18 cellular contexts compared by ENCODE assay signal in the genomic region with DNA sequence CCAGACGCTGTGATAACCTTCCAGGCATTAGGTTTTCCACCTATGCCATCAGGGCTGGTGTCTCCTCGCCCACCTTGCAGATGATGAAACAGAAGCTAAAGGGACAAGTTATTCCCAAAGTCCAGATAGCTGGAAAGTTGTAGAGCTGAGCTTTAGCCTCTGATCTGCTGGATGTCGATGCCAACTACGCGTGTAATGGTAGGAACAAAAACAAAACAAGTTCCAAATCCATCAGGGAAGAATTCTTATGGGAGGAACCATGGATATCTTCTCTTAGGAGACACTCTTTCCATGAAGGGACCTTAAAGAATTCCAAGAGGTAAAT. TPM values are rescaled to one million over a fixed set of nuclear protein-coding genes. Genes with fewer than 3 reads are reported as not detected.
"Had no signal": no experiment of that assay in that cellular context is flagged by ENCODE, and none has a peak within 500 bp of the region (broad histone marks: within the 10 kb centered on the region; RNA-seq: fewer than 3 reads in every experiment).

No MANE protein-coding gene starts in this region.

- H3K4me3 ChIP-seq: cardiac muscle cell, dorsolateral prefrontal cortex, hepatocyte, mucosa of descending colon, vagina had no signal

- H3K27me3 Mint-ChIP-seq: activated CD4-positive, alpha-beta memory T cell treated with anti-CD3 and anti-CD28 coated beads, Interleukin-2, amount 10 ng/mL, durations not matched to agents 7 days and 5 days; activated CD8-positive, alpha-beta memory T cell treated with anti-CD3 and anti-CD28 coated beads, Interleukin-2, amount 10 ng/mL, durations not matched to agents 7 days and 5 days; activated naive CD8-positive, alpha-beta T cell treated with anti-CD3 and anti-CD28 coated beads for 36 hours; memory B cell; naive thymus-derived CD4-positive, alpha-beta T cell; stimulated activated naive B cell treated with anti-CD40 and anti-IgM and Interleukin-4, amounts not matched to agents 10 μg/mL and 1 μg/mL and 100 μg/mL, for 72 hours had no signal

- H3K4me1 ChIP-seq: vagina had no signal

- H3K27me3 ChIP-seq: cardiac muscle cell, dorsolateral prefrontal cortex, hepatocyte, vagina had no signal

- DNase-seq: activated CD4-positive, alpha-beta memory T cell treated with anti-CD3 and anti-CD28 coated beads, Interleukin-2, amount 10 ng/mL, durations not matched to agents 7 days and 5 days; activated CD4-positive, alpha-beta T cell treated with anti-CD3 and anti-CD28 coated beads for 48 hours; activated CD4-positive, CD25-positive, alpha-beta regulatory T cell; activated CD8-positive, alpha-beta memory T cell treated with anti-CD3 and anti-CD28 coated beads, Interleukin-2, amount 10 ng/mL, durations not matched to agents 7 days and 5 days; activated naive CD8-positive, alpha-beta T cell treated with anti-CD3 and anti-CD28 coated beads for 36 hours; amniotic stem cell; dorsolateral prefrontal cortex; endodermal cell; erythroblast; mucosa of descending colon; naive thymus-derived CD4-positive, alpha-beta T cell; stimulated activated naive B cell treated with anti-CD40 and anti-IgM and Interleukin-4, amounts not matched to agents 10 μg/mL and 1 μg/mL and 100 μg/mL, for 72 hours had no signal

- H3K36me3 ChIP-seq: cardiac muscle cell had no signal

- H3K36me3 Mint-ChIP-seq: activated CD8-positive, alpha-beta memory T cell treated with anti-CD3 and anti-CD28 coated beads, Interleukin-2, amount 10 ng/mL, durations not matched to agents 7 days and 5 days had no signal

- H3K4me1 Mint-ChIP-seq: activated CD4-positive, alpha-beta memory T cell treated with anti-CD3 and anti-CD28 coated beads, Interleukin-2, amount 10 ng/mL, durations not matched to agents 7 days and 5 days; activated CD8-positive, alpha-beta memory T cell treated with anti-CD3 and anti-CD28 coated beads, Interleukin-2, amount 10 ng/mL, durations not matched to agents 7 days and 5 days; activated naive CD8-positive, alpha-beta T cell treated with anti-CD3 and anti-CD28 coated beads for 36 hours; memory B cell; stimulated activated naive B cell treated with anti-CD40 and anti-IgM and Interleukin-4, amounts not matched to agents 10 μg/mL and 1 μg/mL and 100 μg/mL, for 72 hours had no signal

- H3K9me3 ChIP-seq: mucosa of descending colon, vagina had no signal

- ATAC-seq: activated CD8-positive, alpha-beta memory T cell treated with anti-CD3 and anti-CD28 coated beads, Interleukin-2, amount 10 ng/mL, durations not matched to agents 7 days and 5 days; mucosa of descending colon; naive thymus-derived CD4-positive, alpha-beta T cell; stimulated activated naive B cell treated with anti-CD40 and anti-IgM and Interleukin-4, amounts not matched to agents 10 μg/mL and 1 μg/mL and 100 μg/mL, for 72 hours had no signal

- H3K27ac ChIP-seq: cardiac muscle cell, hepatocyte, vagina had no signal

- H3K9me3 Mint-ChIP-seq: activated CD4-positive, alpha-beta memory T cell treated with anti-CD3 and anti-CD28 coated beads, Interleukin-2, amount 10 ng/mL, durations not matched to agents 7 days and 5 days; activated naive CD8-positive, alpha-beta T cell treated with anti-CD3 and anti-CD28 coated beads for 36 hours; endodermal cell; memory B cell; naive thymus-derived CD4-positive, alpha-beta T cell; stimulated activated naive B cell treated with anti-CD40 and anti-IgM and Interleukin-4, amounts not matched to agents 10 μg/mL and 1 μg/mL and 100 μg/mL, for 72 hours had no signal

- H3K4me3 Mint-ChIP-seq: activated CD4-positive, alpha-beta memory T cell treated with anti-CD3 and anti-CD28 coated beads, Interleukin-2, amount 10 ng/mL, durations not matched to agents 7 days and 5 days; activated CD8-positive, alpha-beta memory T cell treated with anti-CD3 and anti-CD28 coated beads, Interleukin-2, amount 10 ng/mL, durations not matched to agents 7 days and 5 days; activated naive CD8-positive, alpha-beta T cell treated with anti-CD3 and anti-CD28 coated beads for 36 hours; endodermal cell; memory B cell; naive thymus-derived CD4-positive, alpha-beta T cell; stimulated activated naive B cell treated with anti-CD40 and anti-IgM and Interleukin-4, amounts not matched to agents 10 μg/mL and 1 μg/mL and 100 μg/mL, for 72 hours had no signal

- H3K27ac Mint-ChIP-seq: activated CD4-positive, alpha-beta memory T cell treated with anti-CD3 and anti-CD28 coated beads, Interleukin-2, amount 10 ng/mL, durations not matched to agents 7 days and 5 days; activated CD8-positive, alpha-beta memory T cell treated with anti-CD3 and anti-CD28 coated beads, Interleukin-2, amount 10 ng/mL, durations not matched to agents 7 days and 5 days; activated naive CD8-positive, alpha-beta T cell treated with anti-CD3 and anti-CD28 coated beads for 36 hours; endodermal cell; memory B cell; stimulated activated naive B cell treated with anti-CD40 and anti-IgM and Interleukin-4, amounts not matched to agents 10 μg/mL and 1 μg/mL and 100 μg/mL, for 72 hours had no signal

RNA-seq across cellular contexts. Expression of gene RHO, which starts 28.1 kb away (rescaled TPM):
- total RNA-seq: activated CD4-positive, alpha-beta memory T cell treated with anti-CD3 and anti-CD28 coated beads, Interleukin-2, amount 10 ng/mL, durations not matched to agents 7 days and 5 days; activated CD8-positive, alpha-beta memory T cell treated with anti-CD3 and anti-CD28 coated beads, Interleukin-2, amount 10 ng/mL, durations not matched to agents 7 days and 5 days; activated naive CD8-positive, alpha-beta T cell treated with anti-CD3 and anti-CD28 coated beads for 36 hours; cardiac muscle cell; hepatocyte; mucosa of descending colon; naive thymus-derived CD4-positive, alpha-beta T cell; osteocyte; SK-MEL-5; vagina had no signal
- polyA plus RNA-seq: cardiac muscle cell; naive thymus-derived CD4-positive, alpha-beta T cell had no signal

RNA-seq across cellular contexts. Expression of gene H1-8, which starts 42.7 kb away (rescaled TPM):
- total RNA-seq: activated CD4-positive, alpha-beta memory T cell treated with anti-CD3 and anti-CD28 coated beads, Interleukin-2, amount 10 ng/mL, durations not matched to agents 7 days and 5 days; activated CD8-positive, alpha-beta memory T cell treated with anti-CD3 and anti-CD28 coated beads, Interleukin-2, amount 10 ng/mL, durations not matched to agents 7 days and 5 days; activated naive CD8-positive, alpha-beta T cell treated with anti-CD3 and anti-CD28 coated beads for 36 hours; cardiac muscle cell; dorsolateral prefrontal cortex; endodermal cell; hepatocyte; mucosa of descending colon; naive thymus-derived CD4-positive, alpha-beta T cell; osteocyte; SK-MEL-5; vagina had no signal
- polyA plus RNA-seq: cardiac muscle cell; hepatocyte; naive thymus-derived CD4-positive, alpha-beta T cell had no signal
